ENCODE assay signal across 30 cellular contexts in genomic region chrX:67338262-67338661, GRCh38.
"Had no signal": no experiment of that assay in that cellular context is flagged by ENCODE, and none has a peak within 500 bp of the region (broad histone marks: within the 10 kb centered on the region; RNA-seq: fewer than 3 reads in every experiment).

No MANE protein-coding gene starts in this region.

- H3K36me3 ChIP-seq: neutrophil, pancreas, spleen, suprapubic skin, tibial artery, transverse colon, upper lobe of right lung, uterus had no signal

- H3K4me3 ChIP-seq: pancreas, psoas muscle, skin epidermis, smooth muscle cell, spleen, suprapubic skin, testis, tibial artery, transverse colon, upper lobe of right lung, uterus had no signal

- H3K4me1 Mint-ChIP-seq: naive thymus-derived CD8-positive, alpha-beta T cell; nephron progenitor cell; neural crest cell; stimulated activated memory B cell treated with anti-CD40 and anti-IgM and Interleukin-4, amounts not matched to agents 10 μg/mL and 1 μg/mL and 100 μg/mL, for 72 hours; stimulated activated naive CD8-positive, alpha-beta T cell treated with anti-CD3 and anti-CD28 coated beads, Interleukin-15, amount 100 ng/mL, for 72 hours had no signal

- H3K27me3 ChIP-seq: neutrophil, pancreas, spleen, suprapubic skin, testis, tibial artery, transverse colon, upper lobe of right lung, uterus had no signal

- H3K4me1 ChIP-seq: pancreas, psoas muscle, spleen, suprapubic skin, testis, tibial artery, transverse colon, upper lobe of right lung, uterus had no signal

- H3K4me3 Mint-ChIP-seq: naive thymus-derived CD8-positive, alpha-beta T cell; natural killer cell treated with Interleukin-12 subunit alpha and Interleukin-12 subunit beta and Interleukin-15 and Interleukin-18, amount 100 ng/mL, for 72 hours; nephron progenitor cell; neural crest cell; stimulated activated memory B cell treated with anti-CD40 and anti-IgM and Interleukin-4, amounts not matched to agents 10 μg/mL and 1 μg/mL and 100 μg/mL, for 72 hours; stimulated activated naive CD8-positive, alpha-beta T cell treated with anti-CD3 and anti-CD28 coated beads, Interleukin-15, amount 100 ng/mL, for 72 hours; type B pancreatic cell had no signal

- DNase-seq: naive thymus-derived CD8-positive, alpha-beta T cell; nephron progenitor cell; nucleus accumbens; pancreas; psoas muscle; right cardiac atrium; spleen; stimulated activated CD4-positive, alpha-beta T cell treated with anti-CD3 and anti-CD28 coated beads, Interleukin-12 subunit alpha, Interleukin-12 subunit beta, amount 100 ng/mL, for 4 hours; stimulated activated CD4-positive, alpha-beta T cell treated with anti-CD3 and anti-CD28 coated beads, Interleukin-1b, Interleukin-23, amount 100 ng/mL, for 48 hours; stimulated activated CD4-positive, alpha-beta T cell treated with anti-CD3 and anti-CD28 coated beads, Interleukin-4, amount 100 ng/mL, for 1 hour; stimulated activated CD4-positive, alpha-beta T cell treated with anti-CD3 and anti-CD28 coated beads, Interleukin-4, amount 100 ng/mL, for 4 hours; stimulated activated CD8-positive, alpha-beta memory T cell treated with anti-CD3 and anti-CD28 coated beads, Interleukin-4, amount 100 ng/mL, for 48 hours; stimulated activated naive CD4-positive, alpha-beta T cell; stimulated activated naive CD8-positive, alpha-beta T cell treated with anti-CD3 and anti-CD28 coated beads, Interleukin-15, amount 100 ng/mL, for 72 hours; stimulated activated naive CD8-positive, alpha-beta T cell treated with anti-CD3 and anti-CD28 coated beads, Interleukin-15, Interleukin-2, amounts not matched to agents 100 U/mL and 50 U/mL, for 24 hours; substantia nigra; testis; tibial artery; transverse colon; upper lobe of right lung; uterus had no signal

- H3K27ac Mint-ChIP-seq: naive thymus-derived CD8-positive, alpha-beta T cell; natural killer cell treated with Interleukin-12 subunit alpha and Interleukin-12 subunit beta and Interleukin-15 and Interleukin-18, amount 100 ng/mL, for 72 hours; nephron progenitor cell; stimulated activated memory B cell treated with anti-CD40 and anti-IgM and Interleukin-4, amounts not matched to agents 10 μg/mL and 1 μg/mL and 100 μg/mL, for 72 hours; stimulated activated naive CD8-positive, alpha-beta T cell treated with anti-CD3 and anti-CD28 coated beads, Interleukin-15, amount 100 ng/mL, for 72 hours; type B pancreatic cell had no signal

- H3K36me3 Mint-ChIP-seq: naive thymus-derived CD8-positive, alpha-beta T cell; natural killer cell treated with Interleukin-12 subunit alpha and Interleukin-12 subunit beta and Interleukin-15 and Interleukin-18, amount 100 ng/mL, for 72 hours; stimulated activated memory B cell treated with anti-CD40 and anti-IgM and Interleukin-4, amounts not matched to agents 10 μg/mL and 1 μg/mL and 100 μg/mL, for 72 hours; type B pancreatic cell had no signal

- H3K27me3 Mint-ChIP-seq: naive thymus-derived CD8-positive, alpha-beta T cell; stimulated activated memory B cell treated with anti-CD40 and anti-IgM and Interleukin-4, amounts not matched to agents 10 μg/mL and 1 μg/mL and 100 μg/mL, for 72 hours; stimulated activated naive CD8-positive, alpha-beta T cell treated with anti-CD3 and anti-CD28 coated beads, Interleukin-15, amount 100 ng/mL, for 72 hours; type B pancreatic cell had no signal

- H3K9me3 Mint-ChIP-seq: naive thymus-derived CD8-positive, alpha-beta T cell; natural killer cell treated with Interleukin-12 subunit alpha and Interleukin-12 subunit beta and Interleukin-15 and Interleukin-18, amount 100 ng/mL, for 72 hours; stimulated activated memory B cell treated with anti-CD40 and anti-IgM and Interleukin-4, amounts not matched to agents 10 μg/mL and 1 μg/mL and 100 μg/mL, for 72 hours; type B pancreatic cell had no signal

- ATAC-seq: naive thymus-derived CD8-positive, alpha-beta T cell; natural killer cell treated with Interleukin-12 subunit alpha and Interleukin-12 subunit beta and Interleukin-15 and Interleukin-18, amount 100 ng/mL, for 72 hours; pancreas; psoas muscle; right cardiac atrium; sciatic nerve; stimulated activated memory B cell treated with anti-CD40 and anti-IgM and Interleukin-4, amounts not matched to agents 10 μg/mL and 1 μg/mL and 100 μg/mL, for 72 hours; stimulated activated naive CD8-positive, alpha-beta T cell treated with anti-CD3 and anti-CD28 coated beads, Interleukin-15, amount 100 ng/mL, for 72 hours; stimulated activated naive CD8-positive, alpha-beta T cell treated with anti-CD3 and anti-CD28 coated beads, Interleukin-15, Interleukin-2, amounts not matched to agents 100 U/mL and 50 U/mL, for 24 hours; upper lobe of right lung had no signal

- H3K27ac ChIP-seq: neutrophil, pancreas, psoas muscle, skin epidermis, spleen, suprapubic skin, testis, tibial artery, transverse colon, upper lobe of right lung, uterus had no signal

- H3K9me3 ChIP-seq: neutrophil, pancreas, psoas muscle, spleen, suprapubic skin, testis, tibial artery, transverse colon, upper lobe of right lung, uterus had no signal
